Comparison of ENCODE assay signal across 21 cellular contexts in genomic region chr1:245404527-245404926, GRCh38.
"Had no signal": no experiment of that assay in that cellular context is flagged by ENCODE, and none has a peak within 500 bp of the region (broad histone marks: within the 10 kb centered on the region; RNA-seq: fewer than 3 reads in every experiment).

No MANE protein-coding gene starts in this region.

- H3K4me3 ChIP-seq: adrenal gland, dorsolateral prefrontal cortex, gastrocnemius medialis, heart left ventricle, lower lobe of right lung, psoas muscle, sigmoid colon, stomach, testis, upper lobe of left lung had no signal

- H3K4me1 ChIP-seq: adrenal gland, gastrocnemius medialis, heart left ventricle, lower lobe of right lung, psoas muscle, sigmoid colon, stomach, testis, upper lobe of left lung had no signal

- ATAC-seq: gastrocnemius medialis, heart left ventricle, lower lobe of right lung, psoas muscle had no signal

- H3K27me3 Mint-ChIP-seq: activated CD4-positive, alpha-beta memory T cell treated with anti-CD3 and anti-CD28 coated beads for 36 hours; activated T-cell treated with anti-CD3 and anti-CD28 coated beads, Interleukin-2, amount 50 U/mL, for 24 hours had no signal

- H3K36me3 ChIP-seq: adrenal gland, gastrocnemius medialis, heart left ventricle, lower lobe of right lung, sigmoid colon, stomach, upper lobe of left lung had no signal

- H3K36me3 Mint-ChIP-seq: activated CD4-positive, alpha-beta memory T cell treated with anti-CD3 and anti-CD28 coated beads for 36 hours; immature natural killer cell; mesothelial cell of epicardium had no signal

- H3K27ac Mint-ChIP-seq: activated CD4-positive, alpha-beta memory T cell treated with anti-CD3 and anti-CD28 coated beads for 36 hours; activated T-cell treated with anti-CD3 and anti-CD28 coated beads, Interleukin-2, amount 50 U/mL, for 24 hours; endodermal cell; immature natural killer cell; mesothelial cell of epicardium had no signal

- H3K27ac ChIP-seq: adrenal gland, dorsolateral prefrontal cortex, gastrocnemius medialis, heart left ventricle, lower lobe of right lung, psoas muscle, sigmoid colon, stomach, testis, upper lobe of left lung, VCaP had no signal

- H3K9me3 Mint-ChIP-seq: activated CD4-positive, alpha-beta memory T cell treated with anti-CD3 and anti-CD28 coated beads for 36 hours; activated T-cell treated with anti-CD3 and anti-CD28 coated beads, Interleukin-2, amount 50 U/mL, for 24 hours; endodermal cell; immature natural killer cell; mesothelial cell of epicardium had no signal

- H3K4me1 Mint-ChIP-seq: immature natural killer cell had no signal

- H3K4me3 Mint-ChIP-seq: activated CD4-positive, alpha-beta memory T cell treated with anti-CD3 and anti-CD28 coated beads for 36 hours; activated T-cell treated with anti-CD3 and anti-CD28 coated beads, Interleukin-2, amount 50 U/mL, for 24 hours; endodermal cell; immature natural killer cell; mesothelial cell of epicardium had no signal

- DNase-seq: activated CD4-positive, alpha-beta memory T cell treated with anti-CD3 and anti-CD28 coated beads for 36 hours; activated naive CD4-positive, alpha-beta T cell treated with anti-CD3 and anti-CD28 coated beads, Interleukin-2, amount 50 U/mL, for 16 hours; activated T-cell treated with anti-CD3 and anti-CD28 coated beads, Interleukin-2, amount 50 U/mL, for 24 hours; adrenal gland; dorsolateral prefrontal cortex; endodermal cell; erythroblast; gastrocnemius medialis; heart left ventricle; immature natural killer cell; lower lobe of right lung; psoas muscle; sigmoid colon; stimulated activated CD4-positive, alpha-beta T cell treated with anti-CD3 and anti-CD28 coated beads, Interleukin-12 subunit alpha, Interleukin-12 subunit beta, amount 100 ng/mL, for 4 hours; stimulated activated CD4-positive, alpha-beta T cell treated with anti-CD3 and anti-CD28 coated beads, Interleukin-2, amount 100 ng/mL, for 24 hours; stomach; T1000; testis; upper lobe of left lung had no signal

- H3K27me3 ChIP-seq: adrenal gland, gastrocnemius medialis, heart left ventricle, sigmoid colon, stomach, testis, upper lobe of left lung had no signal

- H3K9me3 ChIP-seq: adrenal gland, gastrocnemius medialis, heart left ventricle, lower lobe of right lung, psoas muscle, sigmoid colon, stomach, testis, upper lobe of left lung had no signal
